ENCODE assay signal across 32 cellular contexts in the genomic region with DNA sequence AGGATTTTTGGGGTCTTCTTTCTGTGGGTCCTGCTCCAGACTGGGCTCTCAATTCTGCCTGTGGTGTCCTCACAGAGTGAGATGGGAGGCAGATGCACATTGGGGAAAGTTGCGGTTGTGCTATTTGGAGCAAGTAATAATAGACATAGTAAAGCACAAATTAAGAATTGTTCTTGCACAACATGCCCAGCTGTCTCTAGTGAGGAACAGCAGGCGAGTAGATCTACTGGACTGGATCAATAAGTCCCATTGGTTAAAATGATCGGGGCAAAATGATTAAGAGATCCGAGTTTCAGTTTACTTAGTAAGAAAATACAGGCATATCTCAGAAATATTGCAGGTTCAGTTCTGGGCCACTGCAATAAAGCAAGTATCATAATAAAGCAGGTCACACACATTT.
"Had no signal": no experiment of that assay in that cellular context is flagged by ENCODE, and none has a peak within 500 bp of the region (broad histone marks: within the 10 kb centered on the region; RNA-seq: fewer than 3 reads in every experiment).

No MANE protein-coding gene starts in this region.

- H3K9me3 Mint-ChIP-seq: activated CD4-positive, alpha-beta memory T cell treated with anti-CD3 and anti-CD28 coated beads for 36 hours; activated CD4-positive, alpha-beta T cell treated with anti-CD3 and anti-CD28 coated beads, Interleukin-2, amount 10 ng/mL, durations not matched to agents 24 days and 14 days; activated naive CD4-positive, alpha-beta T cell treated with anti-CD3 and anti-CD28 coated beads for 36 hours; activated naive CD4-positive, alpha-beta T cell treated with anti-CD3 and anti-CD28 coated beads, Interleukin-2, amount 50 U/mL, for 24 hours; activated naive CD8-positive, alpha-beta T cell treated with anti-CD3 and anti-CD28 coated beads for 36 hours; activated naive CD8-positive, alpha-beta T cell treated with anti-CD3 and anti-CD28 coated beads, Interleukin-2, amount 50 U/mL, for 24 hours; activated T-helper 1 cell treated with anti-CD3 and anti-CD28 coated beads, Interleukin-12 subunit alpha, Interleukin-12 subunit beta, Interleukin-2, Interleukin-4 antibody, amounts not matched to agents 30 ng/mL and 10 ng/mL and 1 ng/mL, durations not matched to agents 14 hours and 24 hours and 36 hours; activated T-helper 2 cell treated with anti-CD3 and anti-CD28 coated beads, Interferon-gamma antibody, Interleukin-2, Interleukin-4, amounts not matched to agents 10 μg/mL and 5 μg/mL and 100 μg/mL, durations not matched to agents 14 hours and 24 hours and 36 hours had no signal

- H3K27ac Mint-ChIP-seq: activated CD4-positive, alpha-beta memory T cell treated with anti-CD3 and anti-CD28 coated beads for 36 hours; activated CD4-positive, alpha-beta T cell treated with anti-CD3 and anti-CD28 coated beads for 36 hours; activated CD4-positive, alpha-beta T cell treated with anti-CD3 and anti-CD28 coated beads, Interleukin-2, amount 10 ng/mL, durations not matched to agents 24 days and 14 days; activated CD8-positive, alpha-beta memory T cell treated with anti-CD3 and anti-CD28 coated beads, Interleukin-2, amount 10 ng/mL, durations not matched to agents 7 days and 5 days; activated CD8-positive, alpha-beta T cell treated with anti-CD3 and anti-CD28 coated beads, Interleukin-2, amount 10 ng/mL, durations not matched to agents 7 days and 5 days; activated naive CD4-positive, alpha-beta T cell treated with anti-CD3 and anti-CD28 coated beads for 36 hours; activated naive CD4-positive, alpha-beta T cell treated with anti-CD3 and anti-CD28 coated beads, Interleukin-2, amount 50 U/mL, for 24 hours; activated naive CD8-positive, alpha-beta T cell treated with anti-CD3 and anti-CD28 coated beads for 36 hours; activated naive CD8-positive, alpha-beta T cell treated with anti-CD3 and anti-CD28 coated beads, Interleukin-2, amount 50 U/mL, for 24 hours; activated T-helper 1 cell treated with anti-CD3 and anti-CD28 coated beads, Interleukin-12 subunit alpha, Interleukin-12 subunit beta, Interleukin-2, Interleukin-4 antibody, amounts not matched to agents 30 ng/mL and 10 ng/mL and 1 ng/mL, durations not matched to agents 14 hours and 24 hours and 36 hours; activated T-helper 2 cell treated with anti-CD3 and anti-CD28 coated beads, Interferon-gamma antibody, Interleukin-2, Interleukin-4, amounts not matched to agents 10 μg/mL and 5 μg/mL and 100 μg/mL, durations not matched to agents 14 hours and 24 hours and 36 hours; effector memory CD8-positive, alpha-beta T cell had no signal

- H3K27me3 Mint-ChIP-seq: activated CD4-positive, alpha-beta memory T cell treated with anti-CD3 and anti-CD28 coated beads for 36 hours; activated CD4-positive, alpha-beta T cell treated with anti-CD3 and anti-CD28 coated beads, Interleukin-2, amount 10 ng/mL, durations not matched to agents 24 days and 14 days; activated CD8-positive, alpha-beta memory T cell treated with anti-CD3 and anti-CD28 coated beads, Interleukin-2, amount 10 ng/mL, durations not matched to agents 7 days and 5 days; activated naive CD8-positive, alpha-beta T cell treated with anti-CD3 and anti-CD28 coated beads for 36 hours had no signal

- H3K27me3 ChIP-seq: adrenal gland, body of pancreas, gastroesophageal sphincter, heart right ventricle had no signal

- H3K36me3 ChIP-seq: adrenal gland, esophagus squamous epithelium, gastroesophageal sphincter, heart right ventricle had no signal

- H3K4me3 ChIP-seq: adrenal gland, body of pancreas, esophagus squamous epithelium, gastroesophageal sphincter, heart right ventricle had no signal

- ATAC-seq: activated CD4-positive, alpha-beta T cell treated with anti-CD3 and anti-CD28 coated beads for 36 hours; activated CD8-positive, alpha-beta memory T cell treated with anti-CD3 and anti-CD28 coated beads, Interleukin-2, amount 10 ng/mL, durations not matched to agents 7 days and 5 days; activated CD8-positive, alpha-beta T cell treated with anti-CD3 and anti-CD28 coated beads, Interleukin-2, amount 10 ng/mL, durations not matched to agents 7 days and 5 days; activated naive CD8-positive, alpha-beta T cell treated with anti-CD3 and anti-CD28 coated beads, Interleukin-2, amount 50 U/mL, for 24 hours; body of pancreas; effector memory CD8-positive, alpha-beta T cell; gastroesophageal sphincter; heart right ventricle had no signal

- H3K27ac ChIP-seq: adrenal gland, body of pancreas, epithelial cell of prostate, esophagus squamous epithelium, gastroesophageal sphincter, heart right ventricle had no signal

- H3K4me3 Mint-ChIP-seq: activated CD4-positive, alpha-beta memory T cell treated with anti-CD3 and anti-CD28 coated beads for 36 hours; activated CD4-positive, alpha-beta T cell treated with anti-CD3 and anti-CD28 coated beads for 36 hours; activated CD4-positive, alpha-beta T cell treated with anti-CD3 and anti-CD28 coated beads, Interleukin-2, amount 10 ng/mL, durations not matched to agents 24 days and 14 days; activated CD8-positive, alpha-beta memory T cell treated with anti-CD3 and anti-CD28 coated beads, Interleukin-2, amount 10 ng/mL, durations not matched to agents 7 days and 5 days; activated CD8-positive, alpha-beta T cell treated with anti-CD3 and anti-CD28 coated beads, Interleukin-2, amount 10 ng/mL, durations not matched to agents 7 days and 5 days; activated naive CD4-positive, alpha-beta T cell treated with anti-CD3 and anti-CD28 coated beads for 36 hours; activated naive CD4-positive, alpha-beta T cell treated with anti-CD3 and anti-CD28 coated beads, Interleukin-2, amount 50 U/mL, for 24 hours; activated naive CD8-positive, alpha-beta T cell treated with anti-CD3 and anti-CD28 coated beads for 36 hours; activated naive CD8-positive, alpha-beta T cell treated with anti-CD3 and anti-CD28 coated beads, Interleukin-2, amount 50 U/mL, for 24 hours; activated T-helper 1 cell treated with anti-CD3 and anti-CD28 coated beads, Interleukin-12 subunit alpha, Interleukin-12 subunit beta, Interleukin-2, Interleukin-4 antibody, amounts not matched to agents 30 ng/mL and 10 ng/mL and 1 ng/mL, durations not matched to agents 14 hours and 24 hours and 36 hours; effector memory CD8-positive, alpha-beta T cell had no signal

- DNase-seq: activated CD4-positive, alpha-beta memory T cell treated with anti-CD3 and anti-CD28 coated beads for 36 hours; activated CD4-positive, alpha-beta T cell treated with anti-CD3 and anti-CD28 coated beads for 36 hours; activated CD4-positive, alpha-beta T cell treated with anti-CD3 and anti-CD28 coated beads, Interleukin-2, amount 10 ng/mL, durations not matched to agents 24 days and 14 days; activated CD4-positive, CD25-positive, alpha-beta regulatory T cell; activated CD4-positive, CD25-positive, alpha-beta regulatory T cell treated with anti-CD3 and anti-CD28 coated beads, Interleukin-2, amount 50 U/mL, for 72 hours; activated CD8-positive, alpha-beta memory T cell treated with anti-CD3 and anti-CD28 coated beads, Interleukin-2, amount 10 ng/mL, durations not matched to agents 7 days and 5 days; activated CD8-positive, alpha-beta memory T cell treated with anti-CD3 and anti-CD28 coated beads, Interleukin-2, amount 50 U/mL, for 4 hours; activated CD8-positive, alpha-beta T cell treated with anti-CD3 and anti-CD28 coated beads, Interleukin-2, amount 10 ng/mL, durations not matched to agents 7 days and 5 days; activated effector memory CD4-positive, alpha-beta T cell treated with anti-CD3 and anti-CD28 coated beads, Interleukin-2, amount 50 U/mL, for 16 hours; activated naive CD4-positive, alpha-beta T cell treated with anti-CD3 and anti-CD28 coated beads for 36 hours; activated naive CD8-positive, alpha-beta T cell treated with anti-CD3 and anti-CD28 coated beads for 36 hours; activated naive CD8-positive, alpha-beta T cell treated with anti-CD3 and anti-CD28 coated beads, Interleukin-2, amount 50 U/mL, for 24 hours; activated T-cell treated with anti-CD3 and anti-CD28 coated beads, Interleukin-2, amount 50 U/mL, for 1 hour; activated T-cell treated with anti-CD3 and anti-CD28 coated beads, Interleukin-2, amount 50 U/mL, for 48 hours; adrenal gland; amygdala; aorta; body of pancreas; caudate nucleus; cortex of kidney; dermis blood vessel endothelial cell; effector CD4-positive, alpha-beta T cell; effector memory CD8-positive, alpha-beta T cell; esophagus squamous epithelium; foreskin melanocyte; heart right ventricle; T-helper 2 cell had no signal

- H3K4me1 Mint-ChIP-seq: activated CD4-positive, alpha-beta T cell treated with anti-CD3 and anti-CD28 coated beads for 36 hours; activated CD4-positive, alpha-beta T cell treated with anti-CD3 and anti-CD28 coated beads, Interleukin-2, amount 10 ng/mL, durations not matched to agents 24 days and 14 days; activated CD8-positive, alpha-beta memory T cell treated with anti-CD3 and anti-CD28 coated beads, Interleukin-2, amount 10 ng/mL, durations not matched to agents 7 days and 5 days; activated naive CD4-positive, alpha-beta T cell treated with anti-CD3 and anti-CD28 coated beads, Interleukin-2, amount 50 U/mL, for 24 hours; activated naive CD8-positive, alpha-beta T cell treated with anti-CD3 and anti-CD28 coated beads for 36 hours; activated naive CD8-positive, alpha-beta T cell treated with anti-CD3 and anti-CD28 coated beads, Interleukin-2, amount 50 U/mL, for 24 hours had no signal

- H3K4me1 ChIP-seq: adrenal gland, body of pancreas, esophagus squamous epithelium, gastroesophageal sphincter, heart right ventricle had no signal

- H3K9me3 ChIP-seq: adrenal gland, body of pancreas, esophagus squamous epithelium, gastroesophageal sphincter, heart right ventricle had no signal
